ENCODE assay signal across 17 cellular contexts in genomic region chr2:241861264-241861663, GRCh38. TPM values are rescaled to one million over a fixed set of nuclear protein-coding genes. Genes with fewer than 3 reads are reported as not detected.
A peak's percentile ranks its signal among the peaks of the same experiment; 100 is the strongest.
DNase-seq lines count a peak whose midpoint lies in the region; ATAC-seq and TF ChIP-seq lines count a peak whose summit lies in the region.
"Had no signal": no experiment of that assay in that cellular context is flagged by ENCODE, and none has a peak within 500 bp of the region (broad histone marks: within the 10 kb centered on the region; RNA-seq: fewer than 3 reads in every experiment).

No MANE protein-coding gene starts in this region.

- peak overlapping the region; percentile 91 for H3K27ac Mint-ChIP-seq in activated naive CD8-positive, alpha-beta T cell
- H3K27ac Mint-ChIP-seq in nephron = peak overlapping the region; percentile 10 to 41 (median 25)

- no peak for TF ChIP-seq CTCF in nephron (IDR thresholded peaks at IDR 0.05; ENCODE audit: unreplicated experiment in 3 of 3)

- no peak for DNase-seq in activated T-cell treated with anti-CD3 and anti-CD28 coated beads, Interleukin-2, amount 50 U/mL, for 4 hours
- DNase-seq in activated T-cell treated with anti-CD3 and anti-CD28 coated beads, Interleukin-2, amount 50 U/mL, for 48 hours = no peak
- DNase-seq in HEK293T (ENCODE audit: extremely low spot score) = no peak
- DNase-seq in RPMI8226 = no peak
- no peak for DNase-seq in putamen (ENCODE audit: low spot score)
- DNase-seq: ACHN, adrenal gland, EL, MV-4-11, NCI-H2029 had no signal

- POLR2A ChIA-PET in HEK293T (lab: Yijun Ruan, JAX) = no interaction called here

- H3K4me3 Mint-ChIP-seq in activated T-cell treated with anti-CD3 and anti-CD28 coated beads, Interleukin-2, amount 50 U/mL, for 4 hours = peak overlapping the region; percentile 46
- peak overlapping the region; percentile 46 for H3K4me3 Mint-ChIP-seq in activated naive CD8-positive, alpha-beta T cell
- H3K4me3 Mint-ChIP-seq in nephron = no peak overlapping the region

- peaks cover 69% of the 10 kb centered on the region for H3K4me1 Mint-ChIP-seq in activated T-cell treated with anti-CD3 and anti-CD28 coated beads, Interleukin-2, amount 50 U/mL, for 4 hours (ENCODE audit: low read depth)
- peaks cover 54% of the 10 kb centered on the region for H3K4me1 Mint-ChIP-seq in activated naive CD8-positive, alpha-beta T cell (ENCODE audit: low read depth)
- peaks cover 34% of the 10 kb centered on the region for H3K4me1 Mint-ChIP-seq in nephron

- CTCF ChIA-PET in HEK293T (lab: Yijun Ruan, JAX) = no interaction called here

- no peaks in the 10 kb centered on the region for H3K36me3 Mint-ChIP-seq in activated T-cell treated with anti-CD3 and anti-CD28 coated beads, Interleukin-2, amount 50 U/mL, for 4 hours (ENCODE audit: insufficient read depth)
- H3K36me3 Mint-ChIP-seq in activated naive CD8-positive, alpha-beta T cell = peaks cover 5% of the 10 kb centered on the region
- no peaks in the 10 kb centered on the region for H3K36me3 Mint-ChIP-seq in nephron (ENCODE audit: low read depth)

- no peak for ATAC-seq in activated T-cell treated with anti-CD3 and anti-CD28 coated beads, Interleukin-2, amount 50 U/mL, for 4 hours
- ATAC-seq in GM21723 (IDR thresholded peaks at IDR 0.05; ENCODE audit: unreplicated experiment) = no peak
- ATAC-seq: left lobe of liver, sciatic nerve had no signal

- H3K27me3 Mint-ChIP-seq in activated T-cell treated with anti-CD3 and anti-CD28 coated beads, Interleukin-2, amount 50 U/mL, for 4 hours (ENCODE audit: low read depth) = peaks cover 14% of the 10 kb centered on the region
- H3K27me3 Mint-ChIP-seq in activated naive CD8-positive, alpha-beta T cell = peaks cover 11% of the 10 kb centered on the region
- H3K27me3 Mint-ChIP-seq in nephron (ENCODE audit: low read depth) = peaks cover 15% of the 10 kb centered on the region

- no peaks in the 10 kb centered on the region for H3K9me3 Mint-ChIP-seq in activated T-cell treated with anti-CD3 and anti-CD28 coated beads, Interleukin-2, amount 50 U/mL, for 4 hours
- no peaks in the 10 kb centered on the region for H3K9me3 Mint-ChIP-seq in activated naive CD8-positive, alpha-beta T cell (ENCODE audit: low read depth)
- H3K9me3 Mint-ChIP-seq in nephron = no peaks in the 10 kb centered on the region

TF ChIP-seq in HEK293T, 16 proteins besides CTCF, POLR2A, EP300 and RAD21:
- TF ChIP-seq ARNT (IDR thresholded peaks at IDR 0.05) = no peak
- peak; percentile 46; the same call in 1 of the 2 replicates for TF ChIP-seq TARDBP (IDR thresholded peaks at IDR 0.05)

RNA-seq across cellular contexts. Expression of gene PDCD1, which starts 2.6 kb away (rescaled TPM):
- total RNA-seq in activated T-cell treated with anti-CD3 and anti-CD28 coated beads, Interleukin-2, amount 50 U/mL, for 4 hours = 100 to 1,000 TPM in 1 of 3 donors, 10 to 100 TPM in 2; 60.5 to 102 (median 77.3) TPM
- total RNA-seq: glomerular endothelial cell, urinary bladder had no signal

RNA-seq across cellular contexts. Expression of gene RTP5, which starts 8.3 kb away (rescaled TPM):
- under 1 TPM; 0.13 to 0.14 (median 0.13) TPM for total RNA-seq in activated T-cell treated with anti-CD3 and anti-CD28 coated beads, Interleukin-2, amount 50 U/mL, for 4 hours
- total RNA-seq: glomerular endothelial cell, left lobe of liver, sciatic nerve, urinary bladder had no signal

RNA-seq across cellular contexts. Expression of gene NEU4, which starts 52.3 kb away (rescaled TPM):
- under 1 TPM in 1 of 3 donors, not detected in 2; 0.65 TPM for total RNA-seq in activated T-cell treated with anti-CD3 and anti-CD28 coated beads, Interleukin-2, amount 50 U/mL, for 4 hours
- total RNA-seq: sciatic nerve had no signal

Comparison
In these comparisons a context has a peak if more than half of its experiments do, and no peak if none do; other contexts are left out.
1. H3K4me3 Mint-ChIP-seq: peak in activated T-cell treated with anti-CD3 and anti-CD28 coated beads, Interleukin-2, amount 50 U/mL, for 4 hours (single experiment) and activated naive CD8-positive, alpha-beta T cell (single experiment); none in nephron (0 of 3).